Comparison of ENCODE assay signal across 29 cellular contexts in genomic region chr10:98085238-98085637, GRCh38.
"Had no signal": no experiment of that assay in that cellular context is flagged by ENCODE, and none has a peak within 500 bp of the region (broad histone marks: within the 10 kb centered on the region; RNA-seq: fewer than 3 reads in every experiment).

No MANE protein-coding gene starts in this region.

- ATAC-seq: stimulated activated effector memory CD8-positive, alpha-beta T cell treated with anti-CD3 and anti-CD28 coated beads, Interleukin-12 subunit alpha, Interleukin-12 subunit beta, amount 100 ng/mL, for 72 hours; stimulated activated memory B cell treated with anti-CD40 and anti-IgM and Interleukin-4, amounts not matched to agents 10 μg/mL and 1 μg/mL and 100 μg/mL, for 72 hours; stimulated activated naive B cell treated with anti-CD40 and anti-IgM and Interleukin-4, amounts not matched to agents 10 μg/mL and 1 μg/mL and 100 μg/mL, for 72 hours; stimulated activated naive CD8-positive, alpha-beta T cell treated with anti-CD3 and anti-CD28 coated beads, Interleukin-15, amount 100 ng/mL, for 72 hours; stimulated activated naive CD8-positive, alpha-beta T cell treated with anti-CD3 and anti-CD28 coated beads, Interleukin-15, Interleukin-2, amounts not matched to agents 100 U/mL and 50 U/mL, for 24 hours; upper lobe of right lung had no signal

- H3K36me3 Mint-ChIP-seq: stimulated activated effector memory CD8-positive, alpha-beta T cell treated with anti-CD3 and anti-CD28 coated beads, Interleukin-12 subunit alpha, Interleukin-12 subunit beta, amount 100 ng/mL, for 72 hours; stimulated activated memory B cell treated with anti-CD40 and anti-IgM and Interleukin-4, amounts not matched to agents 10 μg/mL and 1 μg/mL and 100 μg/mL, for 72 hours; stimulated activated naive B cell treated with anti-CD40 and anti-IgM and Interleukin-4, amounts not matched to agents 10 μg/mL and 1 μg/mL and 100 μg/mL, for 72 hours; type B pancreatic cell had no signal

- DNase-seq: stimulated activated CD4-positive, alpha-beta T cell treated with anti-CD3 and anti-CD28 coated beads, Interleukin-2, amount 100 ng/mL, for 48 hours; stimulated activated CD4-positive, alpha-beta T cell treated with anti-CD3 and anti-CD28 coated beads, Interleukin-4, amount 100 ng/mL, for 1 hour; stimulated activated CD4-positive, alpha-beta T cell treated with anti-CD3 and anti-CD28 coated beads, Interleukin-4, amount 100 ng/mL, for 24 hours; stimulated activated CD4-positive, alpha-beta T cell treated with anti-CD3 and anti-CD28 coated beads, Interleukin-4, amount 100 ng/mL, for 4 hours; stimulated activated CD8-positive, alpha-beta memory T cell treated with anti-CD3 and anti-CD28 coated beads, Interleukin-4, amount 100 ng/mL, for 48 hours; stimulated activated naive B cell treated with anti-CD40 and anti-IgM and Interleukin-4, amounts not matched to agents 10 μg/mL and 1 μg/mL and 100 μg/mL, for 72 hours; stimulated activated naive CD4-positive, alpha-beta T cell; stimulated activated naive CD4-positive, alpha-beta T cell treated with Interleukin-2 at 50 U/mL for 16 hours; stimulated activated naive CD8-positive, alpha-beta T cell treated with anti-CD3 and anti-CD28 coated beads, Interleukin-15, amount 100 ng/mL, for 72 hours; stimulated activated naive CD8-positive, alpha-beta T cell treated with anti-CD3 and anti-CD28 coated beads, Interleukin-15, Interleukin-2, amounts not matched to agents 100 U/mL and 50 U/mL, for 24 hours; stomach; substantia nigra; testis; thyroid gland; tibial artery; transverse colon; trophoblast cell; upper lobe of right lung; uterus had no signal

- H3K9me3 ChIP-seq: stomach, suprapubic skin, testis, thoracic aorta, thyroid gland, tibial artery, tibial nerve, transverse colon, upper lobe of left lung, upper lobe of right lung, uterus, vagina had no signal

- H3K36me3 ChIP-seq: stomach, suprapubic skin, thoracic aorta, thyroid gland, tibial artery, tibial nerve, transverse colon, upper lobe of left lung, upper lobe of right lung, uterus, vagina had no signal

- H3K4me3 Mint-ChIP-seq: stimulated activated effector memory CD8-positive, alpha-beta T cell treated with anti-CD3 and anti-CD28 coated beads, Interleukin-12 subunit alpha, Interleukin-12 subunit beta, amount 100 ng/mL, for 72 hours; stimulated activated memory B cell treated with anti-CD40 and anti-IgM and Interleukin-4, amounts not matched to agents 10 μg/mL and 1 μg/mL and 100 μg/mL, for 72 hours; stimulated activated naive B cell treated with anti-CD40 and anti-IgM and Interleukin-4, amounts not matched to agents 10 μg/mL and 1 μg/mL and 100 μg/mL, for 72 hours; stimulated activated naive CD8-positive, alpha-beta T cell treated with anti-CD3 and anti-CD28 coated beads, Interleukin-15, amount 100 ng/mL, for 72 hours; stimulated activated naive CD8-positive, alpha-beta T cell treated with anti-CD3 and anti-CD28 coated beads, Interleukin-15, Interleukin-2, amounts not matched to agents 100 ng/mL and 50 ng/mL, for 24 hours; type B pancreatic cell had no signal

- H3K27ac ChIP-seq: stomach, suprapubic skin, testis, thoracic aorta, thyroid gland, tibial artery, tibial nerve, transverse colon, upper lobe of left lung, upper lobe of right lung, uterus, vagina had no signal

- H3K4me1 ChIP-seq: stomach, suprapubic skin, testis, thyroid gland, tibial artery, tibial nerve, transverse colon, upper lobe of left lung, upper lobe of right lung, uterus, vagina had no signal

- H3K27ac Mint-ChIP-seq: stimulated activated effector memory CD8-positive, alpha-beta T cell treated with anti-CD3 and anti-CD28 coated beads, Interleukin-12 subunit alpha, Interleukin-12 subunit beta, amount 100 ng/mL, for 72 hours; stimulated activated memory B cell treated with anti-CD40 and anti-IgM and Interleukin-4, amounts not matched to agents 10 μg/mL and 1 μg/mL and 100 μg/mL, for 72 hours; stimulated activated naive B cell treated with anti-CD40 and anti-IgM and Interleukin-4, amounts not matched to agents 10 μg/mL and 1 μg/mL and 100 μg/mL, for 72 hours; stimulated activated naive CD8-positive, alpha-beta T cell treated with anti-CD3 and anti-CD28 coated beads, Interleukin-15, amount 100 ng/mL, for 72 hours; stimulated activated naive CD8-positive, alpha-beta T cell treated with anti-CD3 and anti-CD28 coated beads, Interleukin-15, Interleukin-2, amounts not matched to agents 100 ng/mL and 50 ng/mL, for 24 hours; type B pancreatic cell had no signal

- H3K4me3 ChIP-seq: stomach, suprapubic skin, testis, thoracic aorta, thyroid gland, tibial artery, tibial nerve, transverse colon, upper lobe of left lung, upper lobe of right lung, uterus, vagina had no signal

- H3K4me1 Mint-ChIP-seq: stimulated activated effector memory CD8-positive, alpha-beta T cell treated with anti-CD3 and anti-CD28 coated beads, Interleukin-12 subunit alpha, Interleukin-12 subunit beta, amount 100 ng/mL, for 72 hours; stimulated activated memory B cell treated with anti-CD40 and anti-IgM and Interleukin-4, amounts not matched to agents 10 μg/mL and 1 μg/mL and 100 μg/mL, for 72 hours; stimulated activated naive B cell treated with anti-CD40 and anti-IgM and Interleukin-4, amounts not matched to agents 10 μg/mL and 1 μg/mL and 100 μg/mL, for 72 hours; stimulated activated naive CD8-positive, alpha-beta T cell treated with anti-CD3 and anti-CD28 coated beads, Interleukin-15, amount 100 ng/mL, for 72 hours had no signal

- H3K27me3 ChIP-seq: testis, thyroid gland, tibial nerve, upper lobe of left lung, uterus, vagina had no signal

- FAIRE-seq: urothelium cell line had no signal

- H3K9me3 Mint-ChIP-seq: stimulated activated effector memory CD8-positive, alpha-beta T cell treated with anti-CD3 and anti-CD28 coated beads, Interleukin-12 subunit alpha, Interleukin-12 subunit beta, amount 100 ng/mL, for 72 hours; stimulated activated memory B cell treated with anti-CD40 and anti-IgM and Interleukin-4, amounts not matched to agents 10 μg/mL and 1 μg/mL and 100 μg/mL, for 72 hours; stimulated activated naive B cell treated with anti-CD40 and anti-IgM and Interleukin-4, amounts not matched to agents 10 μg/mL and 1 μg/mL and 100 μg/mL, for 72 hours; stimulated activated naive CD8-positive, alpha-beta T cell treated with anti-CD3 and anti-CD28 coated beads, Interleukin-15, amount 100 ng/mL, for 72 hours; stimulated activated naive CD8-positive, alpha-beta T cell treated with anti-CD3 and anti-CD28 coated beads, Interleukin-15, Interleukin-2, amounts not matched to agents 100 ng/mL and 50 ng/mL, for 24 hours; type B pancreatic cell had no signal
